ENCODE assay signal across 1 cellular context in genomic region chr2:174771631-174772491, GRCh38.
TF ChIP-seq lines count a peak whose summit lies in the region.

No MANE protein-coding gene starts in this region.

TF ChIP-seq in HepG2, 621 proteins besides CTCF, POLR2A, EP300 and RAD21 (continued from another document and continues in another):
- TF ChIP-seq ZNF646 (CRISPR knock-in tag; IDR thresholded peaks at IDR 0.05) (no peak), ATF7 (IDR thresholded peaks at IDR 0.05) (no peak), ATF7 (CRISPR knock-in tag; IDR thresholded peaks at IDR 0.05) (no peak), SAP130 (CRISPR knock-in tag; IDR thresholded peaks at IDR 0.05; ENCODE audit: low read depth) (0 out of 2 replicates have a peak, but pooled peaks have one; percentile 19), ARHGAP35 (CRISPR knock-in tag; IDR thresholded peaks at IDR 0.05; ENCODE audit: borderline replicate concordance) (0 out of 2 replicates have a peak, but pooled peaks have one; percentile 41), SRY (CRISPR knock-in tag; IDR thresholded peaks at IDR 0.05) (no peak), HMGA1 (CRISPR knock-in tag; conservative IDR thresholded peaks at IDR 0.05) (no peak), ZNF260 (CRISPR knock-in tag; IDR thresholded peaks at IDR 0.05; ENCODE audit: borderline replicate concordance, low read depth) (no peak), CHD2 (IDR thresholded peaks at IDR 0.05; ENCODE audit: low read depth, low read length) (no peak), ZZZ3 (CRISPR knock-in tag; IDR thresholded peaks at IDR 0.05; ENCODE audit: borderline replicate concordance) (no peak), ZNF33B (CRISPR knock-in tag; IDR thresholded peaks at IDR 0.05) (no peak), AGO1 (IDR thresholded peaks at IDR 0.05; ENCODE audit: low read depth, low read length, poor library complexity, severe bottlenecking) (no peak), MZF1 (CRISPR knock-in tag; IDR thresholded peaks at IDR 0.05; ENCODE audit: borderline replicate concordance) (no peak), ZNF761 (CRISPR knock-in tag; conservative IDR thresholded peaks at IDR 0.05) (no peak), ZNF274 (CRISPR knock-in tag; IDR thresholded peaks at IDR 0.05) (no peak), PAWR (CRISPR knock-in tag; IDR thresholded peaks at IDR 0.05; ENCODE audit: borderline replicate concordance) (no peak), CREB1 (IDR thresholded peaks at IDR 0.05) (peak; percentile 65), CREB1 (CRISPR knock-in tag; IDR thresholded peaks at IDR 0.05) (no peak), ZNF251 (CRISPR knock-in tag; IDR thresholded peaks at IDR 0.05) (no peak), ZKSCAN8 (CRISPR knock-in tag; IDR thresholded peaks at IDR 0.05; ENCODE audit: borderline replicate concordance) (no peak), NAIF1 (CRISPR knock-in tag; IDR thresholded peaks at IDR 0.05; ENCODE audit: borderline replicate concordance) (no peak), ZNF558 (CRISPR knock-in tag; IDR thresholded peaks at IDR 0.05; ENCODE audit: borderline replicate concordance) (no peak), SP140L (CRISPR knock-in tag; IDR thresholded peaks at IDR 0.05; ENCODE audit: borderline replicate concordance) (0 out of 2 replicates have a peak, but pooled peaks have one; percentile 67), ZNF44 (CRISPR knock-in tag; IDR thresholded peaks at IDR 0.05) (no peak), GTF2F1 (IDR thresholded peaks at IDR 0.05; ENCODE audit: low read length) (no peak), MTF1 (CRISPR knock-in tag; IDR thresholded peaks at IDR 0.05) (no peak), ZNF225 (CRISPR knock-in tag; IDR thresholded peaks at IDR 0.05) (no peak), ZNF737 (CRISPR knock-in tag; IDR thresholded peaks at IDR 0.05; ENCODE audit: borderline replicate concordance) (no peak)
- TF ChIP-seq, protein P1, sequence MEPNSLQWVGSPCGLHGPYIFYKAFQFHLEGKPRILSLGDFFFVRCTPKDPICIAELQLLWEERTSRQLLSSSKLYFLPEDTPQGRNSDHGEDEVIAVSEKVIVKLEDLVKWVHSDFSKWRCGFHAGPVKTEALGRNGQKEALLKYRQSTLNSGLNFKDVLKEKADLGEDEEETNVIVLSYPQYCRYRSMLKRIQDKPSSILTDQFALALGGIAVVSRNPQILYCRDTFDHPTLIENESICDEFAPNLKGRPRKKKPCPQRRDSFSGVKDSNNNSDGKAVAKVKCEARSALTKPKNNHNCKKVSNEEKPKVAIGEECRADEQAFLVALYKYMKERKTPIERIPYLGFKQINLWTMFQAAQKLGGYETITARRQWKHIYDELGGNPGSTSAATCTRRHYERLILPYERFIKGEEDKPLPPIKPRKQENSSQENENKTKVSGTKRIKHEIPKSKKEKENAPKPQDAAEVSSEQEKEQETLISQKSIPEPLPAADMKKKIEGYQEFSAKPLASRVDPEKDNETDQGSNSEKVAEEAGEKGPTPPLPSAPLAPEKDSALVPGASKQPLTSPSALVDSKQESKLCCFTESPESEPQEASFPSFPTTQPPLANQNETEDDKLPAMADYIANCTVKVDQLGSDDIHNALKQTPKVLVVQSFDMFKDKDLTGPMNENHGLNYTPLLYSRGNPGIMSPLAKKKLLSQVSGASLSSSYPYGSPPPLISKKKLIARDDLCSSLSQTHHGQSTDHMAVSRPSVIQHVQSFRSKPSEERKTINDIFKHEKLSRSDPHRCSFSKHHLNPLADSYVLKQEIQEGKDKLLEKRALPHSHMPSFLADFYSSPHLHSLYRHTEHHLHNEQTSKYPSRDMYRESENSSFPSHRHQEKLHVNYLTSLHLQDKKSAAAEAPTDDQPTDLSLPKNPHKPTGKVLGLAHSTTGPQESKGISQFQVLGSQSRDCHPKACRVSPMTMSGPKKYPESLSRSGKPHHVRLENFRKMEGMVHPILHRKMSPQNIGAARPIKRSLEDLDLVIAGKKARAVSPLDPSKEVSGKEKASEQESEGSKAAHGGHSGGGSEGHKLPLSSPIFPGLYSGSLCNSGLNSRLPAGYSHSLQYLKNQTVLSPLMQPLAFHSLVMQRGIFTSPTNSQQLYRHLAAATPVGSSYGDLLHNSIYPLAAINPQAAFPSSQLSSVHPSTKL (CRISPR knock-in tag; IDR thresholded peaks at IDR 0.05) = 0 out of 2 replicates have a peak, but pooled peaks have one; percentile 25
- TF ChIP-seq, protein P2, sequence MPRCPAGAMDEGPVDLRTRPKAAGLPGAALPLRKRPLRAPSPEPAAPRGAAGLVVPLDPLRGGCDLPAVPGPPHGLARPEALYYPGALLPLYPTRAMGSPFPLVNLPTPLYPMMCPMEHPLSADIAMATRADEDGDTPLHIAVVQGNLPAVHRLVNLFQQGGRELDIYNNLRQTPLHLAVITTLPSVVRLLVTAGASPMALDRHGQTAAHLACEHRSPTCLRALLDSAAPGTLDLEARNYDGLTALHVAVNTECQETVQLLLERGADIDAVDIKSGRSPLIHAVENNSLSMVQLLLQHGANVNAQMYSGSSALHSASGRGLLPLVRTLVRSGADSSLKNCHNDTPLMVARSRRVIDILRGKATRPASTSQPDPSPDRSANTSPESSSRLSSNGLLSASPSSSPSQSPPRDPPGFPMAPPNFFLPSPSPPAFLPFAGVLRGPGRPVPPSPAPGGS (CRISPR knock-in tag; IDR thresholded peaks at IDR 0.05) = peak; percentile 68; the same call in 1 of the 2 replicates
- TF ChIP-seq, protein P3, sequence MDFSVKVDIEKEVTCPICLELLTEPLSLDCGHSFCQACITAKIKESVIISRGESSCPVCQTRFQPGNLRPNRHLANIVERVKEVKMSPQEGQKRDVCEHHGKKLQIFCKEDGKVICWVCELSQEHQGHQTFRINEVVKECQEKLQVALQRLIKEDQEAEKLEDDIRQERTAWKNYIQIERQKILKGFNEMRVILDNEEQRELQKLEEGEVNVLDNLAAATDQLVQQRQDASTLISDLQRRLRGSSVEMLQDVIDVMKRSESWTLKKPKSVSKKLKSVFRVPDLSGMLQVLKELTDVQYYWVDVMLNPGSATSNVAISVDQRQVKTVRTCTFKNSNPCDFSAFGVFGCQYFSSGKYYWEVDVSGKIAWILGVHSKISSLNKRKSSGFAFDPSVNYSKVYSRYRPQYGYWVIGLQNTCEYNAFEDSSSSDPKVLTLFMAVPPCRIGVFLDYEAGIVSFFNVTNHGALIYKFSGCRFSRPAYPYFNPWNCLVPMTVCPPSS (IDR thresholded peaks at IDR 0.05) = no peak
- TF ChIP-seq, protein P4, sequence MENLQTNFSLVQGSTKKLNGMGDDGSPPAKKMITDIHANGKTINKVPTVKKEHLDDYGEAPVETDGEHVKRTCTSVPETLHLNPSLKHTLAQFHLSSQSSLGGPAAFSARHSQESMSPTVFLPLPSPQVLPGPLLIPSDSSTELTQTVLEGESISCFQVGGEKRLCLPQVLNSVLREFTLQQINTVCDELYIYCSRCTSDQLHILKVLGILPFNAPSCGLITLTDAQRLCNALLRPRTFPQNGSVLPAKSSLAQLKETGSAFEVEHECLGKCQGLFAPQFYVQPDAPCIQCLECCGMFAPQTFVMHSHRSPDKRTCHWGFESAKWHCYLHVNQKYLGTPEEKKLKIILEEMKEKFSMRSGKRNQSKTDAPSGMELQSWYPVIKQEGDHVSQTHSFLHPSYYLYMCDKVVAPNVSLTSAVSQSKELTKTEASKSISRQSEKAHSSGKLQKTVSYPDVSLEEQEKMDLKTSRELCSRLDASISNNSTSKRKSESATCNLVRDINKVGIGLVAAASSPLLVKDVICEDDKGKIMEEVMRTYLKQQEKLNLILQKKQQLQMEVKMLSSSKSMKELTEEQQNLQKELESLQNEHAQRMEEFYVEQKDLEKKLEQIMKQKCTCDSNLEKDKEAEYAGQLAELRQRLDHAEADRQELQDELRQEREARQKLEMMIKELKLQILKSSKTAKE (CRISPR knock-in tag; IDR thresholded peaks at IDR 0.05; ENCODE audit: borderline replicate concordance) = no peak
- TF ChIP-seq, protein P5, sequence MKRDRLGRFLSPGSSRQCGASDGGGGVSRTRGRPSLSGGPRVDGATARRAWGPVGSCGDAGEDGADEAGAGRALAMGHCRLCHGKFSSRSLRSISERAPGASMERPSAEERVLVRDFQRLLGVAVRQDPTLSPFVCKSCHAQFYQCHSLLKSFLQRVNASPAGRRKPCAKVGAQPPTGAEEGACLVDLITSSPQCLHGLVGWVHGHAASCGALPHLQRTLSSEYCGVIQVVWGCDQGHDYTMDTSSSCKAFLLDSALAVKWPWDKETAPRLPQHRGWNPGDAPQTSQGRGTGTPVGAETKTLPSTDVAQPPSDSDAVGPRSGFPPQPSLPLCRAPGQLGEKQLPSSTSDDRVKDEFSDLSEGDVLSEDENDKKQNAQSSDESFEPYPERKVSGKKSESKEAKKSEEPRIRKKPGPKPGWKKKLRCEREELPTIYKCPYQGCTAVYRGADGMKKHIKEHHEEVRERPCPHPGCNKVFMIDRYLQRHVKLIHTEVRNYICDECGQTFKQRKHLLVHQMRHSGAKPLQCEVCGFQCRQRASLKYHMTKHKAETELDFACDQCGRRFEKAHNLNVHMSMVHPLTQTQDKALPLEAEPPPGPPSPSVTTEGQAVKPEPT (CRISPR knock-in tag; IDR thresholded peaks at IDR 0.05; ENCODE audit: low read depth) = no peak
